In the genomic region with DNA sequence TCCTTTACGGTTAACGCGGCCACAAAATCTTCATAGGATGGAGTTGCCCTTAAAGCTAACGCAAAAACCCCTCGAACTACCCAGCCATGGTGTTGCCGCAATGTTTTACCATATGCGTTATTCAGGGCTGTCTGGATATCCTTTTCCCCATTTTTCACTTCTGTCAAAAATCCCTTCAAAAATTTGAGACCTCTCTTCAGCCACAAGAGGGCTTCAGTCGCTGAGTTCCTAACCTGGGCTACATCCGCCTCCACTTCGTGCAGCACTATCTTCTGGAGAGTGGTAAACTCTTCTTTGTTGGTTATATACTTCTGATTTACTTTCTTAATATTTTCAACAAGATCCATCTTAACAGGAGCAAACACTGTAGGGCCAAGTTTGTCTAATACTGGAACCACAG, we compare ENCODE assay signal across 7 cellular contexts. TPM values are rescaled to one million over a fixed set of nuclear protein-coding genes. Genes with fewer than 3 reads are reported as not detected.
DNase-seq lines count a peak whose midpoint lies in the region; ATAC-seq, FAIRE-seq and TF ChIP-seq lines count a peak whose summit lies in the region.
"Not testable (repeated sequence)": the region's sequence is repeated elsewhere in the genome, so short reads cannot be mapped to it uniquely, and the experiment has no call there.

No MANE protein-coding gene starts in this region.

- not testable (repeated sequence) for H3K27ac ChIP-seq in keratinocyte (ENCODE audit: control insufficient read depth, insufficient read depth, low read length)

- H3K27me3 ChIP-seq in keratinocyte (ENCODE audit: control insufficient read depth, extremely low read depth, insufficient read depth, low read length): not testable (repeated sequence)

- not testable (repeated sequence) for H3K79me2 ChIP-seq in keratinocyte (ENCODE audit: control insufficient read depth, insufficient read depth, low read length)

- H3K4me1 ChIP-seq in keratinocyte (ENCODE audit: control insufficient read depth, extremely low read depth, insufficient read depth, low read length): not testable (repeated sequence)

- peaks cover 24% of the 10 kb centered on the region for H3K36me3 Mint-ChIP-seq in activated naive CD8-positive, alpha-beta T cell treated with anti-CD3 and anti-CD28 coated beads, Interleukin-2, amount 50 U/mL, for 24 hours (ENCODE audit: low read depth)
- H3K36me3 Mint-ChIP-seq in endothelial cell (ENCODE audit: low read depth, unreplicated experiment) (peaks cover 35% of the 10 kb centered on the region), osteocyte (ENCODE audit: unreplicated experiment) (peaks cover 15% of the 10 kb centered on the region)

- not testable (repeated sequence) for H3K9me3 ChIP-seq in keratinocyte (ENCODE audit: control insufficient read depth, low read depth, low read length)

- in situ Hi-C loops in KBM-7 (cut with MboI; ENCODE audit: low pct_unique_long_range_greater_than_20kb, low sequenced_read_pairs): loop anchor here (25.0 kb wide), 1 partner anchor 214 kb away; no protein-coding TSS in a partner anchor

- H4K20me1 ChIP-seq in keratinocyte (ENCODE audit: control insufficient read depth, extremely low read depth, insufficient read depth, low read length): not testable (repeated sequence)

- not testable (repeated sequence) for H3K9me1 ChIP-seq in keratinocyte (ENCODE audit: control insufficient read depth, extremely low read depth, insufficient read depth, low read length)

- H3K9ac ChIP-seq in keratinocyte (ENCODE audit: control insufficient read depth, extremely low read depth, insufficient read depth, low read length): not testable (repeated sequence)

- peak; percentile 41 for DNase-seq in KBM-7
- DNase-seq in RCC 7860 (ENCODE audit: low spot score); activated naive CD8-positive, alpha-beta T cell treated with anti-CD3 and anti-CD28 coated beads, Interleukin-2, amount 50 U/mL, for 24 hours; endothelial cell (ENCODE audit: low spot score); keratinocyte (ENCODE audit: low read depth, low spot score); osteocyte (ENCODE audit: extremely low spot score, unreplicated experiment): not testable (repeated sequence)

- TF ChIP-seq CTCF in endothelial cell (IDR thresholded peaks at IDR 0.05; ENCODE audit: unreplicated experiment) (peak; percentile 47), keratinocyte (optimal IDR thresholded peaks at IDR 0.05 in 1 of 3, IDR thresholded peaks at IDR 0.05 in 1 of 3, conservative IDR thresholded peaks at IDR 0.05 in 1 of 3; ENCODE audit: extremely low read depth in 1 of 3, insufficient read depth in 2 of 3, low read length in 3 of 3) (peak in 1 of 3 experiments; percentile 5), osteocyte (IDR thresholded peaks at IDR 0.05) (peak; percentile 49)

- H3K9me3 Mint-ChIP-seq in activated naive CD8-positive, alpha-beta T cell treated with anti-CD3 and anti-CD28 coated beads, Interleukin-2, amount 50 U/mL, for 24 hours: peaks cover 12% of the 10 kb centered on the region
- H3K9me3 Mint-ChIP-seq in endothelial cell (ENCODE audit: unreplicated experiment) (peaks cover 11% of the 10 kb centered on the region), osteocyte (ENCODE audit: unreplicated experiment) (peaks cover 15% of the 10 kb centered on the region)

- not testable (repeated sequence) for H3K36me3 ChIP-seq in keratinocyte (ENCODE audit: control insufficient read depth in 2 of 2, extremely low read depth in 1 of 2, insufficient read depth in 2 of 2, low read length in 2 of 2)

- H3K4me3 Mint-ChIP-seq in activated naive CD8-positive, alpha-beta T cell treated with anti-CD3 and anti-CD28 coated beads, Interleukin-2, amount 50 U/mL, for 24 hours; endothelial cell (ENCODE audit: unreplicated experiment); osteocyte (ENCODE audit: unreplicated experiment): not testable (repeated sequence)

- not testable (repeated sequence) for H3K4me2 ChIP-seq in keratinocyte (ENCODE audit: control insufficient read depth, extremely low read depth, insufficient read depth, low read depth, low read length)

- not testable (repeated sequence) for H3K27ac Mint-ChIP-seq in activated naive CD8-positive, alpha-beta T cell treated with anti-CD3 and anti-CD28 coated beads, Interleukin-2, amount 50 U/mL, for 24 hours; endothelial cell (ENCODE audit: unreplicated experiment); osteocyte (ENCODE audit: unreplicated experiment)

- H3K27me3 Mint-ChIP-seq in activated naive CD8-positive, alpha-beta T cell treated with anti-CD3 and anti-CD28 coated beads, Interleukin-2, amount 50 U/mL, for 24 hours; endothelial cell (ENCODE audit: unreplicated experiment); osteocyte (ENCODE audit: unreplicated experiment): not testable (repeated sequence)

- FAIRE-seq in G401.6 (lab: Jason Lieb, UNC): peak; percentile 93
- peak; percentile 30 for FAIRE-seq in RCC 7860 (lab: Jason Lieb, UNC)
- peak; percentile 85 for FAIRE-seq in keratinocyte (lab: Jason Lieb, UNC)

- H3K4me3 ChIP-seq in keratinocyte (ENCODE audit: control insufficient read depth in 2 of 3, extremely low read depth in 1 of 3, insufficient read depth in 2 of 3, low read depth in 1 of 3, low read length in 3 of 3): not testable (repeated sequence)

- not testable (repeated sequence) for H2AFZ ChIP-seq in keratinocyte (ENCODE audit: control insufficient read depth, low read length)

- H3K4me1 Mint-ChIP-seq in activated naive CD8-positive, alpha-beta T cell treated with anti-CD3 and anti-CD28 coated beads, Interleukin-2, amount 50 U/mL, for 24 hours; endothelial cell (ENCODE audit: unreplicated experiment); osteocyte (ENCODE audit: unreplicated experiment): not testable (repeated sequence)

- dilution Hi-C loops in keratinocyte (cut with MboI; ENCODE audit: extremely low pct_ligation_motif_present, low sequenced_read_pairs): not testable (repeated sequence)

- ATAC-seq in activated naive CD8-positive, alpha-beta T cell treated with anti-CD3 and anti-CD28 coated beads, Interleukin-2, amount 50 U/mL, for 24 hours: peak; percentile 43

RNA-seq across cellular contexts. Expression of a gene that starts 42.6 kb away (rescaled TPM):
- total RNA-seq in endothelial cell (ENCODE audit: unreplicated experiment): 50.8 TPM
- polyA plus RNA-seq in keratinocyte: 55.4 to 64.3 TPM (median 62.4 TPM) in 3 replicates
- 8.8 TPM for polyA plus RNA-seq in keratinocyte (2011; ENCODE audit: low read depth)
- polyA plus RNA-seq in keratinocyte (2011; cell fraction: cytosol; rRNA removed): 33.1 and 59.0 TPM in 2 replicates
- 74.5 and 85.6 TPM in 2 replicates for polyA plus RNA-seq in keratinocyte (2011; cell fraction: nucleus; rRNA removed)
- 21.3 and 51.0 TPM in 2 replicates for polyA plus RNA-seq in keratinocyte (2012; ENCODE audit: low replicate concordance)
- polyA minus RNA-seq in keratinocyte: 35.5 to 110 TPM (median 88.7 TPM) in 3 replicates
- polyA minus RNA-seq in keratinocyte (2011; cell fraction: cytosol; rRNA and poly(A)+ RNA removed): 62.7 TPM
- 108 and 195 TPM in 2 replicates for polyA minus RNA-seq in keratinocyte (2011; cell fraction: nucleus; rRNA and poly(A)+ RNA removed)
- total RNA-seq in osteocyte: 65.5 TPM in 2 replicates
